Comparison of ENCODE assay signal across 11 cellular contexts in genomic region chr3:63972196-63972595, GRCh38. TPM values are rescaled to one million over a fixed set of nuclear protein-coding genes. Genes with fewer than 3 reads are reported as not detected.
A peak's percentile ranks its signal among the peaks of the same experiment; 100 is the strongest.
DNase-seq lines count a peak whose midpoint lies in the region; TF ChIP-seq lines count a peak whose summit lies in the region.
"Had no signal": no experiment of that assay in that cellular context is flagged by ENCODE, and none has a peak within 500 bp of the region (broad histone marks: within the 10 kb centered on the region; RNA-seq: fewer than 3 reads in every experiment).

No MANE protein-coding gene starts in this region.

- intact Hi-C loops in activated T-helper 2 cell treated with anti-CD3 and anti-CD28 coated beads, Interferon-gamma antibody, Interleukin-2, Interleukin-4, amounts not matched to agents 10 μg/mL and 5 μg/mL and 100 μg/mL, durations not matched to agents 14 hours and 24 hours and 36 hours (cut with micrococcal nuclease), result loop anchor here (1.0 kb wide), 1 partner anchor 11 kb away; no protein-coding TSS in a partner anchor

- H3K9ac ChIP-seq in skeletal muscle satellite cell (ENCODE audit: low read depth, low read length), result peak overlapping the region; percentile 35

- DNase-seq in HEK293T (ENCODE audit: extremely low spot score) (no peak), glomerular visceral epithelial cell (ENCODE audit: extremely low spot score) (peak; percentile 43), RWPE1 (ENCODE audit: low spot score) (no peak), HT-29 (ENCODE audit: low spot score) (no peak), medulla oblongata (ENCODE audit: extremely low spot score) (no peak)
- no peak for DNase-seq in activated T-helper 2 cell treated with anti-CD3 and anti-CD28 coated beads, Interferon-gamma antibody, Interleukin-2, Interleukin-4, amounts not matched to agents 10 μg/mL and 5 μg/mL and 100 μg/mL, durations not matched to agents 14 hours and 24 hours and 36 hours (ENCODE audit: low spot score)
- DNase-seq: activated gamma-delta T cell treated with Interleukin-2 at 50 U/mL for 16 hours, NCI-H446 treated with DMSO at 0.1 percent for 48 hours had no signal

- H3K4me1 Mint-ChIP-seq in activated T-helper 2 cell treated with anti-CD3 and anti-CD28 coated beads, Interferon-gamma antibody, Interleukin-2, Interleukin-4, amounts not matched to agents 10 μg/mL and 5 μg/mL and 100 μg/mL, durations not matched to agents 14 hours and 24 hours and 36 hours (ENCODE audit: low read depth), result peaks cover 84% of the 10 kb centered on the region

- peaks cover 85% of the 10 kb centered on the region for H3K4me1 ChIP-seq in skeletal muscle satellite cell (ENCODE audit: control insufficient read depth, insufficient read depth, low read length)

- no peak for TF ChIP-seq CTCF in RWPE1 (conservative IDR thresholded peaks at IDR 0.05; ENCODE audit: low read depth)

- H3K4me3 Mint-ChIP-seq in activated T-helper 2 cell treated with anti-CD3 and anti-CD28 coated beads, Interferon-gamma antibody, Interleukin-2, Interleukin-4, amounts not matched to agents 10 μg/mL and 5 μg/mL and 100 μg/mL, durations not matched to agents 14 hours and 24 hours and 36 hours (ENCODE audit: low read depth), result no peak overlapping the region
- H3K4me3 Mint-ChIP-seq: IgD-negative memory B cell had no signal

- H3K9me3 ChIP-seq in skeletal muscle satellite cell (replicated peaks; ENCODE audit: low read length), result no peaks in the 10 kb centered on the region

- H3K36me3 Mint-ChIP-seq in activated T-helper 2 cell treated with anti-CD3 and anti-CD28 coated beads, Interferon-gamma antibody, Interleukin-2, Interleukin-4, amounts not matched to agents 10 μg/mL and 5 μg/mL and 100 μg/mL, durations not matched to agents 14 hours and 24 hours and 36 hours (ENCODE audit: low read depth), result peaks cover 40% of the 10 kb centered on the region

- H3K4me3 ChIP-seq in skeletal muscle satellite cell (ENCODE audit: low read length), result no peak overlapping the region

- H3K27ac ChIP-seq in RWPE1, result no peak overlapping the region
- H3K27ac ChIP-seq: foreskin keratinocyte had no signal

- H3K36me3 ChIP-seq in skeletal muscle satellite cell (ENCODE audit: insufficient read depth, low read length), result peaks cover 8% of the 10 kb centered on the region

- H3K4me2 ChIP-seq in skeletal muscle satellite cell (ENCODE audit: low read length), result no peak overlapping the region

- peak overlapping the region; percentile 68 for H3K27ac Mint-ChIP-seq in activated T-helper 2 cell treated with anti-CD3 and anti-CD28 coated beads, Interferon-gamma antibody, Interleukin-2, Interleukin-4, amounts not matched to agents 10 μg/mL and 5 μg/mL and 100 μg/mL, durations not matched to agents 14 hours and 24 hours and 36 hours
- H3K27ac Mint-ChIP-seq: IgD-negative memory B cell had no signal

- POLR2A ChIA-PET in HEK293T (lab: Yijun Ruan, JAX) (no interaction called here), RWPE1 (lab: Yijun Ruan, JAX; ENCODE audit: low non-redundant PET) (no interaction called here)

- no peaks in the 10 kb centered on the region for H3K9me3 Mint-ChIP-seq in activated T-helper 2 cell treated with anti-CD3 and anti-CD28 coated beads, Interferon-gamma antibody, Interleukin-2, Interleukin-4, amounts not matched to agents 10 μg/mL and 5 μg/mL and 100 μg/mL, durations not matched to agents 14 hours and 24 hours and 36 hours
- H3K9me3 Mint-ChIP-seq: IgD-negative memory B cell had no signal

- CTCF ChIA-PET in HEK293T (lab: Yijun Ruan, JAX), result interaction anchor here (0.6 to 1.5 kb wide), 3 partner anchors 10 to 486 kb away, joined by 3 to 7 read pairs (median 3); no protein-coding TSS in a partner anchor
- CTCF ChIA-PET in RWPE1 (lab: Yijun Ruan, JAX), result interaction anchor here (0.6 kb wide), 1 partner anchor 55 kb away, joined by 4 read pairs; no protein-coding TSS in a partner anchor

- no peaks in the 10 kb centered on the region for H3K27me3 ChIP-seq in skeletal muscle satellite cell (ENCODE audit: control insufficient read depth, insufficient read depth, low read length)
- H3K27me3 ChIP-seq: foreskin keratinocyte had no signal

- H3K27me3 Mint-ChIP-seq in activated T-helper 2 cell treated with anti-CD3 and anti-CD28 coated beads, Interferon-gamma antibody, Interleukin-2, Interleukin-4, amounts not matched to agents 10 μg/mL and 5 μg/mL and 100 μg/mL, durations not matched to agents 14 hours and 24 hours and 36 hours (ENCODE audit: low read depth), result no peaks in the 10 kb centered on the region
- H3K27me3 Mint-ChIP-seq: IgD-negative memory B cell had no signal

TF ChIP-seq in HEK293T, 16 proteins besides CTCF, POLR2A, EP300 and RAD21:
- TF ChIP-seq PKNOX1 (IDR thresholded peaks at IDR 0.05) (peak; percentile 57), ZNF384 (IDR thresholded peaks at IDR 0.05) (no peak)

RNA-seq across cellular contexts. Expression of gene PSMD6, which starts 51.1 kb away (rescaled TPM):
- total RNA-seq in activated T-helper 2 cell treated with anti-CD3 and anti-CD28 coated beads, Interferon-gamma antibody, Interleukin-2, Interleukin-4, amounts not matched to agents 10 μg/mL and 5 μg/mL and 100 μg/mL, durations not matched to agents 14 hours and 24 hours and 36 hours, result 125 and 131 TPM in 2 replicates
- total RNA-seq in skeletal muscle satellite cell (2012; rRNA removed), result 98.5 and 100 TPM in 2 replicates
- 58.1 and 61.8 TPM in 2 replicates for total RNA-seq in HT-29 (2014; rRNA removed; shearing (Covaris generic))
